Comparison of ENCODE assay signal across 38 cellular contexts in the genomic region with DNA sequence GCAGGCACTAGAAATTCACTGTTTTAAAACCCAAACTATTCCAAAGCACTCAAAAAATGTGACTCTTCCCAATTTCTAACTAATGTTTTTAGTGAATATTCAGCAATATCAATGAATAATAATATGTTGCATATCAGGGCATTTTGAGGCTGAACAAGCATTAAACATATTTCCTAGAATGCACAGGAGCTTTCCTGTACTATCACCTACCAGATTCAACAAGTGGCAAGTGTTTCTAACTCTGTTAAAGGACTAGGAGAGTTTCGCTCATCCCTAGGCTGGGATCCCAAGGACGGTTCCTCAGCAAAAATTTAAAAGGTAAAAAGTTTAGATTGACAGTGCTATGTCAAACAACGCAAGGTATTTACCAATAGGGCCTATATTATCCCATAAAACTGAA.
"Had no signal": no experiment of that assay in that cellular context is flagged by ENCODE, and none has a peak within 500 bp of the region (broad histone marks: within the 10 kb centered on the region; RNA-seq: fewer than 3 reads in every experiment).

No MANE protein-coding gene starts in this region.

- H3K27ac ChIP-seq: adrenal gland, ascending aorta, body of pancreas, brain microvascular endothelial cell, breast epithelium, cardiac muscle cell had no signal

- FAIRE-seq: astrocyte, bronchial epithelial cell had no signal

- H3K9me3 Mint-ChIP-seq: activated naive CD4-positive, alpha-beta T cell treated with anti-CD3 and anti-CD28 coated beads for 36 hours; activated naive CD4-positive, alpha-beta T cell treated with anti-CD3 and anti-CD28 coated beads, Interleukin-2, amount 10 ng/mL, durations not matched to agents 7 days and 5 days; activated naive CD4-positive, alpha-beta T cell treated with anti-CD3 and anti-CD28 coated beads, Interleukin-2, amount 50 U/mL, for 24 hours; activated naive CD4-positive, alpha-beta T cell treated with anti-CD3 and anti-CD28 coated beads, Interleukin-2, amount 50 U/mL, for 72 hours; activated naive CD8-positive, alpha-beta T cell treated with anti-CD3 and anti-CD28 coated beads for 36 hours; activated naive CD8-positive, alpha-beta T cell treated with anti-CD3 and anti-CD28 coated beads, Interleukin-2, amount 10 ng/mL, durations not matched to agents 7 days and 5 days; activated naive CD8-positive, alpha-beta T cell treated with anti-CD3 and anti-CD28 coated beads, Interleukin-2, amount 50 U/mL, for 24 hours; activated T-cell treated with anti-CD3 and anti-CD28 coated beads, Interleukin-2, amount 50 U/mL, for 4 hours; activated T-cell treated with anti-CD3 and anti-CD28 coated beads, Interleukin-2, amount 50 U/mL, for 72 hours; activated T-helper 1 cell treated with anti-CD3 and anti-CD28 coated beads, Interleukin-12 subunit alpha, Interleukin-12 subunit beta, Interleukin-2, Interleukin-4 antibody, amounts not matched to agents 30 ng/mL and 10 ng/mL and 1 ng/mL, durations not matched to agents 14 hours and 24 hours and 36 hours; activated T-helper 17 cell treated with anti-CD3 and anti-CD28 coated beads, Interleukin-2, amount 50 U/mL, for 72 hours; activated T-helper 2 cell treated with anti-CD3 and anti-CD28 coated beads, Interferon-gamma antibody, Interleukin-2, Interleukin-4, amounts not matched to agents 10 μg/mL and 5 μg/mL and 100 μg/mL, durations not matched to agents 14 hours and 24 hours and 36 hours; central memory CD8-positive, alpha-beta T cell had no signal

- H3K4me3 ChIP-seq: adrenal gland, ascending aorta, body of pancreas, breast epithelium, cardiac muscle cell had no signal

- H3K27ac Mint-ChIP-seq: activated naive CD4-positive, alpha-beta T cell treated with anti-CD3 and anti-CD28 coated beads for 36 hours; activated naive CD4-positive, alpha-beta T cell treated with anti-CD3 and anti-CD28 coated beads, Interleukin-2, amount 10 ng/mL, durations not matched to agents 7 days and 5 days; activated naive CD4-positive, alpha-beta T cell treated with anti-CD3 and anti-CD28 coated beads, Interleukin-2, amount 50 U/mL, for 72 hours; activated naive CD8-positive, alpha-beta T cell; activated naive CD8-positive, alpha-beta T cell treated with anti-CD3 and anti-CD28 coated beads for 36 hours; activated naive CD8-positive, alpha-beta T cell treated with anti-CD3 and anti-CD28 coated beads, Interleukin-2, amount 10 ng/mL, durations not matched to agents 7 days and 5 days; activated naive CD8-positive, alpha-beta T cell treated with anti-CD3 and anti-CD28 coated beads, Interleukin-2, amount 50 U/mL, for 24 hours; activated T-helper 1 cell treated with anti-CD3 and anti-CD28 coated beads, Interleukin-12 subunit alpha, Interleukin-12 subunit beta, Interleukin-2, Interleukin-4 antibody, amounts not matched to agents 30 ng/mL and 10 ng/mL and 1 ng/mL, durations not matched to agents 14 hours and 24 hours and 36 hours; activated T-helper 2 cell treated with anti-CD3 and anti-CD28 coated beads, Interferon-gamma antibody, Interleukin-2, Interleukin-4, amounts not matched to agents 10 μg/mL and 5 μg/mL and 100 μg/mL, durations not matched to agents 14 hours and 24 hours and 36 hours; brain had no signal

- DNase-seq: activated effector memory CD4-positive, alpha-beta T cell treated with anti-CD3 and anti-CD28 coated beads, Interleukin-2, amount 50 U/mL, for 16 hours; activated effector memory CD4-positive, alpha-beta T cell treated with Interleukin-2 at 50 U/mL for 16 hours; activated gamma-delta T cell; activated gamma-delta T cell treated with Interleukin-2 at 50 U/mL for 16 hours; activated naive CD4-positive, alpha-beta T cell; activated naive CD4-positive, alpha-beta T cell treated with anti-CD3 and anti-CD28 coated beads for 36 hours; activated naive CD4-positive, alpha-beta T cell treated with anti-CD3 and anti-CD28 coated beads, Interleukin-2, amount 10 ng/mL, durations not matched to agents 7 days and 5 days; activated naive CD4-positive, alpha-beta T cell treated with anti-CD3 and anti-CD28 coated beads, Interleukin-2, amount 50 U/mL, for 16 hours; activated naive CD4-positive, alpha-beta T cell treated with Interleukin-2 at 50 U/mL for 16 hours; activated naive CD8-positive, alpha-beta T cell treated with anti-CD3 and anti-CD28 coated beads for 36 hours; activated naive CD8-positive, alpha-beta T cell treated with anti-CD3 and anti-CD28 coated beads, Interleukin-2, amount 10 ng/mL, durations not matched to agents 7 days and 5 days; activated naive CD8-positive, alpha-beta T cell treated with anti-CD3 and anti-CD28 coated beads, Interleukin-2, amount 50 U/mL, for 24 hours; activated T-cell treated with anti-CD3 and anti-CD28 coated beads, Interleukin-2, amount 50 U/mL, for 4 hours; activated T-cell treated with anti-CD3 and anti-CD28 coated beads, Interleukin-2, amount 50 U/mL, for 48 hours; activated T-cell treated with anti-CD3 and anti-CD28 coated beads, Interleukin-2, amount 50 U/mL, for 72 hours; adrenal gland; amniotic stem cell; amygdala; anterior cingulate cortex; aorta; body of pancreas; brain microvascular endothelial cell; caudate nucleus; central memory CD4-positive, alpha-beta T cell; cerebellar nuclear complex had no signal

- H3K9me3 ChIP-seq: adrenal gland, ascending aorta, body of pancreas, breast epithelium had no signal

- H3K27me3 Mint-ChIP-seq: activated naive CD4-positive, alpha-beta T cell treated with anti-CD3 and anti-CD28 coated beads, Interleukin-2, amount 10 ng/mL, durations not matched to agents 7 days and 5 days; activated naive CD4-positive, alpha-beta T cell treated with anti-CD3 and anti-CD28 coated beads, Interleukin-2, amount 50 U/mL, for 24 hours; activated naive CD8-positive, alpha-beta T cell; activated naive CD8-positive, alpha-beta T cell treated with anti-CD3 and anti-CD28 coated beads for 36 hours; activated naive CD8-positive, alpha-beta T cell treated with anti-CD3 and anti-CD28 coated beads, Interleukin-2, amount 10 ng/mL, durations not matched to agents 7 days and 5 days; activated naive CD8-positive, alpha-beta T cell treated with anti-CD3 and anti-CD28 coated beads, Interleukin-2, amount 50 U/mL, for 24 hours; activated T-helper 17 cell treated with anti-CD3 and anti-CD28 coated beads, Interleukin-2, amount 50 U/mL, for 72 hours; brain; central memory CD8-positive, alpha-beta T cell had no signal

- H3K4me1 Mint-ChIP-seq: activated naive CD4-positive, alpha-beta T cell treated with anti-CD3 and anti-CD28 coated beads, Interleukin-2, amount 10 ng/mL, durations not matched to agents 7 days and 5 days; activated naive CD8-positive, alpha-beta T cell treated with anti-CD3 and anti-CD28 coated beads for 36 hours; activated naive CD8-positive, alpha-beta T cell treated with anti-CD3 and anti-CD28 coated beads, Interleukin-2, amount 50 U/mL, for 24 hours; brain had no signal

- H3K36me3 ChIP-seq: breast epithelium had no signal

- H3K4me1 ChIP-seq: adrenal gland, ascending aorta, body of pancreas, breast epithelium had no signal

- H3K4me3 Mint-ChIP-seq: activated naive CD4-positive, alpha-beta T cell treated with anti-CD3 and anti-CD28 coated beads for 36 hours; activated naive CD4-positive, alpha-beta T cell treated with anti-CD3 and anti-CD28 coated beads, Interleukin-2, amount 10 ng/mL, durations not matched to agents 7 days and 5 days; activated naive CD4-positive, alpha-beta T cell treated with anti-CD3 and anti-CD28 coated beads, Interleukin-2, amount 50 U/mL, for 24 hours; activated naive CD8-positive, alpha-beta T cell; activated naive CD8-positive, alpha-beta T cell treated with anti-CD3 and anti-CD28 coated beads for 36 hours; activated naive CD8-positive, alpha-beta T cell treated with anti-CD3 and anti-CD28 coated beads, Interleukin-2, amount 10 ng/mL, durations not matched to agents 7 days and 5 days; activated naive CD8-positive, alpha-beta T cell treated with anti-CD3 and anti-CD28 coated beads, Interleukin-2, amount 50 U/mL, for 24 hours; activated T-cell treated with anti-CD3 and anti-CD28 coated beads, Interleukin-2, amount 50 U/mL, for 4 hours; activated T-cell treated with anti-CD3 and anti-CD28 coated beads, Interleukin-2, amount 50 U/mL, for 72 hours; activated T-helper 1 cell treated with anti-CD3 and anti-CD28 coated beads, Interleukin-12 subunit alpha, Interleukin-12 subunit beta, Interleukin-2, Interleukin-4 antibody, amounts not matched to agents 30 ng/mL and 10 ng/mL and 1 ng/mL, durations not matched to agents 14 hours and 24 hours and 36 hours; activated T-helper 17 cell treated with anti-CD3 and anti-CD28 coated beads, Interleukin-2, amount 50 U/mL, for 72 hours; brain; central memory CD8-positive, alpha-beta T cell had no signal

- ATAC-seq: activated naive CD4-positive, alpha-beta T cell treated with anti-CD3 and anti-CD28 coated beads, Interleukin-2, amount 50 U/mL, for 72 hours; activated naive CD8-positive, alpha-beta T cell treated with anti-CD3 and anti-CD28 coated beads, Interleukin-2, amount 50 U/mL, for 24 hours; activated T-cell treated with anti-CD3 and anti-CD28 coated beads, Interleukin-2, amount 50 U/mL, for 4 hours; activated T-cell treated with anti-CD3 and anti-CD28 coated beads, Interleukin-2, amount 50 U/mL, for 72 hours; activated T-helper 17 cell treated with anti-CD3 and anti-CD28 coated beads, Interleukin-2, amount 50 U/mL, for 72 hours; body of pancreas had no signal
